Comparison of ENCODE assay signal across 8 cellular contexts in the genomic region with DNA sequence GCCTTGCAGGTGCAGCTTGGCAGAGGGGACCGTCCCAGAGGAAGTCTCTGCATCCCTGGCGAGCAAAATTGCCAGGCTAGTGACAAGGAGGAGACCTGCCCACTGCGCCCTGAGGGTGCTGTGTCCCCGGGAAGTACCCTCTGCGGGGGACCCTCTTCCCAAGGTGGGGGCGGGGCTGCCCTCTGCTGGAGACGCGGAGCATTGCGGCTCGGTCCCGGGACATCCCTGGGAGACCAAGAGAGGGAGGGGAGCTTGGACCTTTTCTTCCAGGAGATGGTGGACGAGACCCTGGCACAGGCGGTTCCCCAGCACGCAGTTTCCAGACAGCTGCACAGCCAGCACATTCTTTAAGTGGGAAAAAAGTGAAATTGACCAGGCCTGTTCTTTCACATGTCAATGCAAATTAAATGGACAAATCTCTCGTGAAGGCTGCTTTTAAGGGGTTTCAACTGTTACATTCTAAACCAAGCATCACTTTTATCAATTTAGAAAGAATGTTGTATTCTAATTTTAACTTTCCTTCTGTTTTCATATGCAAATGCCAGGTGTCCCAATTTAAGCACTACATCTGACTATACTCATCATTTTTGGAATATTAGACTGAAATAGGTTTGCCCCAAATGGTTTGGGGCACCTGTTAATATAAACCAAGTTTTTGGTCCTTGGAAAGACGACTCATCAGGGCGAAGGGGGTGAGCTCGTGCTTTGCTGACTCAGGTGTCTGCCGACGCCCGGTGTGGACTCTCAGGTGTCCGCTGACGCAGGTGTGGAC.
DNase-seq lines count a peak whose midpoint lies in the region; TF ChIP-seq lines count a peak whose summit lies in the region.

No MANE protein-coding gene starts in this region.

- no peaks in the 10 kb centered on the region for H3K4me1 ChIP-seq in breast epithelium

- H3K27ac ChIP-seq in breast epithelium: no peak overlapping the region

- no peak for TF ChIP-seq POLR2A in breast epithelium (IDR thresholded peaks at IDR 0.05)

- no peaks in the 10 kb centered on the region for H3K27me3 ChIP-seq in breast epithelium

- no peaks in the 10 kb centered on the region for H3K36me3 ChIP-seq in breast epithelium

- peak; percentile 67 for DNase-seq in AG20443 (ENCODE audit: low spot score)
- peak; percentile 75 for DNase-seq in GM20000 (ENCODE audit: low spot score)
- peak; percentile 52 for DNase-seq in UCSD-AML1 (lab: John Stamatoyannopoulos, UW; ENCODE audit: unreplicated experiment)
- no peak for DNase-seq in breast epithelium (ENCODE audit: low spot score in 2 of 2)
- peak; percentile 58 for DNase-seq in midbrain (lab: John Stamatoyannopoulos, UW)
- DNase-seq in stimulated activated naive CD4-positive, alpha-beta T cell treated with Interleukin-2 at 50 U/mL for 16 hours (lab: John Stamatoyannopoulos, UW): peak; percentile 10
- no peak for DNase-seq in superior temporal gyrus (ENCODE audit: extremely low spot score)
- no peak for DNase-seq in GF-D8 (lab: John Stamatoyannopoulos, UW)

- no peaks in the 10 kb centered on the region for H3K9me3 ChIP-seq in breast epithelium

- intact Hi-C loops in breast epithelium (cut with DNase I; ENCODE audit: low total_unique reads): loop anchor here (1.0 kb wide), 1 partner anchor 36 kb away; no protein-coding TSS in a partner anchor

- TF ChIP-seq CTCF in GM20000 (IDR thresholded peaks at IDR 0.05; ENCODE audit: extremely low read depth, missing control alignments) (peak; percentile 73), breast epithelium (IDR thresholded peaks at IDR 0.05) (peak; percentile 26 to 70 (median 53))

- H3K4me3 ChIP-seq in breast epithelium: no peak overlapping the region

Comparison
In these comparisons a context has a peak if more than half of its experiments do, and no peak if none do; other contexts are left out.
1. DNase-seq: peak in AG20443 (single experiment), GM20000 (single experiment), UCSD-AML1 (single experiment), midbrain (single experiment) and stimulated activated naive CD4-positive, alpha-beta T cell treated with Interleukin-2 at 50 U/mL for 16 hours (single experiment); none in breast epithelium (0 of 2), superior temporal gyrus (single experiment) and GF-D8 (single experiment).